In genomic region chr15:83657549-83657948, GRCh38 we compare ENCODE assay signal across 1 cellular context.
TF ChIP-seq lines count a peak whose summit lies in the region.

No MANE protein-coding gene starts in this region.

TF ChIP-seq in GM12878, 131 proteins besides CTCF, POLR2A, EP300 and RAD21 (continued from another document):
- TF ChIP-seq MAX (IDR thresholded peaks at IDR 0.05; ENCODE audit: low read depth, low read length) = no peak
- TF ChIP-seq EGR1 (IDR thresholded peaks at IDR 0.05; ENCODE audit: borderline replicate concordance in 1 of 2, low read depth in 2 of 2, low read length in 2 of 2) = no peak
- no peak for TF ChIP-seq MXI1 (IDR thresholded peaks at IDR 0.05; ENCODE audit: low read depth, low read length)
- TF ChIP-seq POU2F2 (IDR thresholded peaks at IDR 0.05; ENCODE audit: borderline replicate concordance, low read depth, low read length) = no peak
- no peak for TF ChIP-seq ZNF207 (IDR thresholded peaks at IDR 0.05; ENCODE audit: borderline replicate concordance)
- TF ChIP-seq, protein P1, sequence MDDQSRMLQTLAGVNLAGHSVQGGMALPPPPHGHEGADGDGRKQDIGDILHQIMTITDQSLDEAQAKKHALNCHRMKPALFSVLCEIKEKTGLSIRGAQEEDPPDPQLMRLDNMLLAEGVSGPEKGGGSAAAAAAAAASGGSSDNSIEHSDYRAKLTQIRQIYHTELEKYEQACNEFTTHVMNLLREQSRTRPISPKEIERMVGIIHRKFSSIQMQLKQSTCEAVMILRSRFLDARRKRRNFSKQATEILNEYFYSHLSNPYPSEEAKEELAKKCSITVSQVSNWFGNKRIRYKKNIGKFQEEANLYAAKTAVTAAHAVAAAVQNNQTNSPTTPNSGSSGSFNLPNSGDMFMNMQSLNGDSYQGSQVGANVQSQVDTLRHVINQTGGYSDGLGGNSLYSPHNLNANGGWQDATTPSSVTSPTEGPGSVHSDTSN (IDR thresholded peaks at IDR 0.05; ENCODE audit: insufficient replicate concordance, low read depth, low read length) = no peak
